ENCODE assay signal across 12 cellular contexts in genomic region chr17:81056352-81056751, GRCh38. TPM values are rescaled to one million over a fixed set of nuclear protein-coding genes. Genes with fewer than 3 reads are reported as not detected.
DNase-seq lines count a peak whose midpoint lies in the region; ATAC-seq and TF ChIP-seq lines count a peak whose summit lies in the region.
"Had no signal": no experiment of that assay in that cellular context is flagged by ENCODE, and none has a peak within 500 bp of the region (broad histone marks: within the 10 kb centered on the region; RNA-seq: fewer than 3 reads in every experiment).

No MANE protein-coding gene starts in this region.

- H3K27ac ChIP-seq in mammary epithelial cell (ENCODE audit: insufficient read depth, low read depth, low read length) (peak overlapping the region; percentile 81), endodermal cell (ENCODE audit: low read depth, low read length) (peak overlapping the region; percentile 32), neuronal stem cell (replicated peaks; ENCODE audit: low read length) (no peak overlapping the region)

- dilution Hi-C loops in mammary epithelial cell (cut with HindIII; ENCODE audit: low sequenced_read_pairs): no loop called here

- CTCF ChIA-PET in mammary epithelial cell (lab: Charles Lee; ENCODE audit: low non-redundant PET): no interaction called here
- CTCF ChIA-PET in MCF 10A (lab: Yijun Ruan, JAX): interaction anchor here (0.7 to 1.5 kb wide), 2 partner anchors 41 to 973 kb away, joined by 3 to 4 read pairs; no protein-coding TSS in a partner anchor

- TF ChIP-seq CTCF in mammary epithelial cell (conservative IDR thresholded peaks at IDR 0.05 in 1 of 2, IDR thresholded peaks at IDR 0.05 in 1 of 2; ENCODE audit: extremely low read depth in 1 of 2, insufficient read depth in 1 of 2, low read depth in 1 of 2, low read length in 2 of 2) (no peak), MCF 10A (IDR thresholded peaks at IDR 0.05; ENCODE audit: unreplicated experiment) (no peak), endodermal cell (conservative IDR thresholded peaks at IDR 0.05) (no peak)

- H3K4me1 ChIP-seq in mammary epithelial cell (ENCODE audit: insufficient read depth, low read length) (peaks cover 40% of the 10 kb centered on the region), endodermal cell (ENCODE audit: control insufficient read depth, insufficient read depth, low read length) (peaks cover 3% of the 10 kb centered on the region), neuronal stem cell (ENCODE audit: control insufficient read depth in 2 of 2, insufficient read depth in 1 of 2, low read depth in 1 of 2, low read length in 2 of 2) (peaks cover 8 to 12% of the 10 kb centered on the region in 2 donors)

- no peak for ATAC-seq in GM21528 (IDR thresholded peaks at IDR 0.05; ENCODE audit: low FRiP score, unreplicated experiment)

- no TSS peak for BruUV-seq in mammary epithelial cell (replicated peaks; lab: Mats Ljungman, UMichigan)
- BruUV-seq in MCF 10A (replicated peaks; lab: Mats Ljungman, UMichigan): no TSS peak

- no peak overlapping the region for H2BK15ac ChIP-seq in neuronal stem cell (ENCODE audit: low read length)

- H3K4me2 ChIP-seq in mammary epithelial cell (ENCODE audit: insufficient read depth, low read depth, low read length) (no peak overlapping the region), neuronal stem cell (ENCODE audit: insufficient read depth, low read length, poor library complexity, severe bottlenecking) (no peak overlapping the region)

- no peak overlapping the region for H3K4ac ChIP-seq in neuronal stem cell (ENCODE audit: low read length)

- H3K36me3 Mint-ChIP-seq in MCF 10A (ENCODE audit: insufficient read depth, unreplicated experiment) (peaks cover 50% of the 10 kb centered on the region), endodermal cell (ENCODE audit: low read depth) (peaks cover 9% of the 10 kb centered on the region)

- no peak overlapping the region for H2BK120ac ChIP-seq in neuronal stem cell (ENCODE audit: low read depth, low read length)

- H3K27me3 ChIP-seq in mammary epithelial cell (ENCODE audit: insufficient read depth, low read length) (no peaks in the 10 kb centered on the region), endodermal cell (ENCODE audit: control insufficient read depth, insufficient read depth, low read length, poor library complexity, severe bottlenecking) (no peaks in the 10 kb centered on the region), neuronal stem cell (ENCODE audit: control insufficient read depth in 3 of 3, insufficient read depth in 3 of 3, low read depth in 1 of 3, low read length in 3 of 3) (no peaks in the 10 kb centered on the region)

- no peak overlapping the region for H3K23ac ChIP-seq in neuronal stem cell (ENCODE audit: low read depth, low read length, poor library complexity)

- H2BK5ac ChIP-seq in neuronal stem cell (ENCODE audit: low read length): no peak overlapping the region

- intact Hi-C loops in mammary epithelial cell (cut with micrococcal nuclease) (loop anchor here (2.0 kb wide), 1 partner anchor 16 kb away; no protein-coding TSS in a partner anchor), MCF 10A (cut with micrococcal nuclease) (no loop called here)

- peaks cover 5% of the 10 kb centered on the region for H3K36me3 ChIP-seq in mammary epithelial cell (ENCODE audit: insufficient read depth, low read length)
- H3K36me3 ChIP-seq in endodermal cell (ENCODE audit: control insufficient read depth, insufficient read depth, low read length): peaks cover 3% of the 10 kb centered on the region
- H3K36me3 ChIP-seq in neuronal stem cell (replicated peaks in 1 of 2; ENCODE audit: control insufficient read depth in 2 of 2, insufficient read depth in 2 of 2, low read length in 2 of 2): peaks cover 7 to 57% of the 10 kb centered on the region in 2 donors

- H4K20me1 ChIP-seq in mammary epithelial cell (ENCODE audit: insufficient read depth, low read length): no peaks in the 10 kb centered on the region

- peaks cover 73% of the 10 kb centered on the region for H3K79me2 ChIP-seq in mammary epithelial cell (ENCODE audit: insufficient read depth, low read length)

- no peak overlapping the region for H2BK12ac ChIP-seq in neuronal stem cell (ENCODE audit: low read length)

- no peak for DNase-seq in mammary epithelial cell
- DNase-seq in MCF 10A (ENCODE audit: unreplicated experiment): no peak
- DNase-seq in endodermal cell: no peak
- no peak for DNase-seq in neuronal stem cell (ENCODE audit: low spot score)
- no peak for DNase-seq in NCI-H1048 (lab: John Stamatoyannopoulos, UW)
- DNase-seq in NCI-H526 (lab: John Stamatoyannopoulos, UW): no peak
- DNase-seq in activated CD4-positive, alpha-beta T cell treated with anti-CD3 and anti-CD28 coated beads for 48 hours: no peak
- DNase-seq: DMS 273 treated with DMSO at 0.1 percent for 48 hours, KBM-7, NCI-H1105, NCI-H1694 treated with DMSO at 0.1 percent for 48 hours had no signal

- no peak overlapping the region for H3K18ac ChIP-seq in neuronal stem cell (ENCODE audit: low read length)

- peaks cover 15% of the 10 kb centered on the region for H3K79me1 ChIP-seq in neuronal stem cell (ENCODE audit: low read depth, low read length)

- H3K27ac Mint-ChIP-seq in MCF 10A (ENCODE audit: low read depth, unreplicated experiment) (no peak overlapping the region), endodermal cell (no peak overlapping the region)

- H3K14ac ChIP-seq in neuronal stem cell (ENCODE audit: low read length): no peak overlapping the region

- no peak overlapping the region for H3K4me3 Mint-ChIP-seq in MCF 10A (ENCODE audit: unreplicated experiment)
- no peak overlapping the region for H3K4me3 Mint-ChIP-seq in endodermal cell

- H3K9ac ChIP-seq in mammary epithelial cell (ENCODE audit: insufficient read depth, low read length) (no peak overlapping the region), endodermal cell (ENCODE audit: extremely low read depth, low read length, poor library complexity, severe bottlenecking) (no peak overlapping the region), neuronal stem cell (ENCODE audit: low read depth, low read length, poor library complexity) (peak overlapping the region; percentile 60)

- H4K8ac ChIP-seq in neuronal stem cell (ENCODE audit: low read depth, low read length): no peak overlapping the region

- H3K9me3 ChIP-seq in mammary epithelial cell (replicated peaks; ENCODE audit: insufficient read depth, low read length) (no peaks in the 10 kb centered on the region), endodermal cell (ENCODE audit: control insufficient read depth, low read length) (no peaks in the 10 kb centered on the region), neuronal stem cell (replicated peaks in 1 of 2; ENCODE audit: control insufficient read depth in 2 of 2, insufficient read depth in 1 of 2, low read depth in 1 of 2, low read length in 2 of 2) (no peaks in the 10 kb centered on the region)

- no peak overlapping the region for H2AFZ ChIP-seq in mammary epithelial cell (ENCODE audit: low read depth, low read length)
- no peak overlapping the region for H2AFZ ChIP-seq in neuronal stem cell (ENCODE audit: low read length)

- no peak overlapping the region for H3K4me3 ChIP-seq in mammary epithelial cell (replicated peaks in 1 of 3; ENCODE audit: insufficient read depth in 1 of 3, low read depth in 2 of 3, low read length in 3 of 3)
- no peak overlapping the region for H3K4me3 ChIP-seq in endodermal cell (ENCODE audit: low read length)
- H3K4me3 ChIP-seq in neuronal stem cell (ENCODE audit: low read length in 2 of 2): no peak overlapping the region

- H3K27me3 Mint-ChIP-seq in MCF 10A (ENCODE audit: insufficient read depth, unreplicated experiment) (no peaks in the 10 kb centered on the region), endodermal cell (ENCODE audit: insufficient read depth) (no peaks in the 10 kb centered on the region)

- H3K4me1 Mint-ChIP-seq in MCF 10A (ENCODE audit: insufficient read depth, unreplicated experiment) (peaks cover 24% of the 10 kb centered on the region), endodermal cell (peaks cover 14% of the 10 kb centered on the region)

- H3K9me3 Mint-ChIP-seq in MCF 10A (ENCODE audit: unreplicated experiment) (no peaks in the 10 kb centered on the region), endodermal cell (no peaks in the 10 kb centered on the region)

- H4K91ac ChIP-seq in neuronal stem cell (ENCODE audit: low read depth, low read length, poor library complexity): no peak overlapping the region

- H2AK5ac ChIP-seq in neuronal stem cell (ENCODE audit: low read depth, low read length): no peak overlapping the region

- WGBS in mammary epithelial cell (ENCODE audit: low coverage, missing lambda C conversion rate): 95% methylated on average over 19 of the region's 21 CpGs
- WGBS in endodermal cell (ENCODE audit: insufficient coverage in 1 of 2, insufficient read length in 1 of 2), 2 experiments: 93 to 96% methylated on average over 16 to 21 of the region's 21 CpGs
- no CpG with 5 or more reads among the region's 21 CpGs for WGBS in neuronal stem cell (ENCODE audit: extremely low coverage in 2 of 2, insufficient read length in 2 of 2, insufficient replicate concordance in 1 of 2), 2 donors

- POLR2A ChIA-PET in MCF 10A (lab: Yijun Ruan, JAX): interaction anchor here (1.8 to 3.2 kb wide), 3 partner anchors 12 to 38 kb away, joined by 7 to 34 read pairs (median 22); no protein-coding TSS in a partner anchor

- in situ Hi-C loops in mammary epithelial cell (cut with MboI; ENCODE audit: low sequenced_read_pairs in 2 of 2): no loop called here

RNA-seq across cellular contexts. Expression of gene BAIAP2, which starts 21.4 kb away (rescaled TPM):
- 100 to 1,000 TPM in 1 of 2 donors, 10 to 100 TPM in 1; 30.8 to 114 TPM for total RNA-seq in mammary epithelial cell
- polyA plus RNA-seq in mammary epithelial cell: 40.7 TPM
- polyA minus RNA-seq in mammary epithelial cell: 24.5 TPM
- total RNA-seq in MCF 10A (2022): 46.4 and 67.0 TPM in 2 replicates
- total RNA-seq in endodermal cell: 10 to 100 TPM; 24.9 to 32.7 TPM
- 41.7 TPM for polyA plus RNA-seq in endodermal cell (2013, experiment 1 of 2)
- polyA plus RNA-seq in endodermal cell (2013, experiment 2 of 2): 39.0 TPM
- 30.9 TPM for polyA plus RNA-seq in neuronal stem cell (2013, experiment 1 of 2)
- 31.6 TPM for polyA plus RNA-seq in neuronal stem cell (2013, experiment 2 of 2)
